1 cellular context compared by ENCODE assay signal in genomic region chr15:43903864-43904290, GRCh38.
TF ChIP-seq lines count a peak whose summit lies in the region.

No MANE protein-coding gene starts in this region.

TF ChIP-seq in K562, 482 proteins besides CTCF, POLR2A, EP300 and RAD21 (continued from another document):
- TF ChIP-seq ZNF318 (IDR thresholded peaks at IDR 0.05; ENCODE audit: borderline replicate concordance in 1 of 2, low read depth in 1 of 2) (no peak), ARID2 (IDR thresholded peaks at IDR 0.05) (peak; percentile 69; the same call in 1 of the 2 replicates), CC2D1A (IDR thresholded peaks at IDR 0.05) (peak; percentile 55; the same call in 1 of the 2 replicates), ZNF785 (CRISPR knock-in tag; IDR thresholded peaks at IDR 0.05) (no peak), CXXC5 (CRISPR knock-in tag; IDR thresholded peaks at IDR 0.05) (no peak), ZNF274 (IDR thresholded peaks at IDR 0.05; ENCODE audit: borderline replicate concordance, low read depth, low read length) (no peak), HOXB6 (CRISPR knock-in tag; IDR thresholded peaks at IDR 0.05; ENCODE audit: borderline replicate concordance) (no peak), LCOR (CRISPR knock-in tag; IDR thresholded peaks at IDR 0.05) (0 out of 2 replicates have a peak, but pooled peaks have one; percentile 47), ZHX1 (conservative IDR thresholded peaks at IDR 0.05; ENCODE audit: low read length) (0 out of 2 replicates have a peak, but pooled peaks have one; percentile 52), ZNF280A (IDR thresholded peaks at IDR 0.05; ENCODE audit: low read depth, partially characterized antibody) (peak; percentile 29), MLX (CRISPR knock-in tag; conservative IDR thresholded peaks at IDR 0.05) (no peak), KLF16 (IDR thresholded peaks at IDR 0.05) (peak; percentile 34; the same call in 1 of the 2 replicates), SFPQ (IDR thresholded peaks at IDR 0.05; ENCODE audit: low read depth, low read length) (no peak), ARHGAP35 (IDR thresholded peaks at IDR 0.05; ENCODE audit: partially characterized antibody) (no peak), HBP1 (CRISPR knock-in tag; IDR thresholded peaks at IDR 0.05) (no peak), ZNF75A (CRISPR knock-in tag; IDR thresholded peaks at IDR 0.05) (no peak), SMARCC2 (IDR thresholded peaks at IDR 0.05; ENCODE audit: low read depth) (no peak), MYNN (IDR thresholded peaks at IDR 0.05) (no peak), MYNN (CRISPR knock-in tag; IDR thresholded peaks at IDR 0.05) (no peak), ZNF217 (CRISPR knock-in tag; IDR thresholded peaks at IDR 0.05) (no peak), OTX1 (CRISPR knock-in tag; IDR thresholded peaks at IDR 0.05) (no peak), FOXK2 (conservative IDR thresholded peaks at IDR 0.05 in 1 of 2, IDR thresholded peaks at IDR 0.05 in 1 of 2; ENCODE audit: low read depth in 2 of 2) (peak; percentile 57 to 65; a peak in 2 of 4 replicates), SMC3 (conservative IDR thresholded peaks at IDR 0.05; ENCODE audit: insufficient read depth, low read depth, low read length) (peak; percentile 85), TFE3 (CRISPR knock-in tag; IDR thresholded peaks at IDR 0.05) (no peak), DEAF1 (CRISPR knock-in tag; IDR thresholded peaks at IDR 0.05) (peak; percentile 76), TAF9B (IDR thresholded peaks at IDR 0.05; ENCODE audit: partially characterized antibody) (no peak), YY1 (IDR thresholded peaks at IDR 0.05; ENCODE audit: borderline replicate concordance in 1 of 3, control insufficient read depth in 1 of 3, extremely low read depth in 1 of 3, insufficient read depth in 3 of 3, insufficient read length in 1 of 3, insufficient replicate concordance in 2 of 3, low read depth in 1 of 3, low read length in 2 of 3) (peak in 1 of 3 experiments; percentile 24), ZNF551 (CRISPR knock-in tag; IDR thresholded peaks at IDR 0.05) (no peak), SLC30A9 (CRISPR knock-in tag; IDR thresholded peaks at IDR 0.05) (no peak), RCOR1 (IDR thresholded peaks at IDR 0.05; ENCODE audit: borderline replicate concordance in 1 of 2, low read depth in 2 of 2, low read length in 2 of 2) (no peak)
